In genomic region chr16:71916397-71916920, GRCh38 we compare ENCODE assay signal across 17 cellular contexts. TPM values are rescaled to one million over a fixed set of nuclear protein-coding genes. Genes with fewer than 3 reads are reported as not detected.
A peak's percentile ranks its signal among the peaks of the same experiment; 100 is the strongest.
DNase-seq lines count a peak whose midpoint lies in the region; ATAC-seq, FAIRE-seq and TF ChIP-seq lines count a peak whose summit lies in the region.
"Had no signal": no experiment of that assay in that cellular context is flagged by ENCODE, and none has a peak within 500 bp of the region (broad histone marks: within the 10 kb centered on the region; RNA-seq: fewer than 3 reads in every experiment).

No MANE protein-coding gene starts in this region.

- no peak for TF ChIP-seq POLR2A in HepG2 (IDR thresholded peaks at IDR 0.05; ENCODE audit: insufficient read depth in 1 of 2, low read depth in 2 of 2, low read length in 2 of 2)
- TF ChIP-seq POLR2A in right lobe of liver (IDR thresholded peaks at IDR 0.05), result no peak
- TF ChIP-seq POLR2A in breast epithelium (IDR thresholded peaks at IDR 0.05), result no peak

- no peak for DNase-seq in HepG2 (ENCODE audit: low spot score)
- DNase-seq in right lobe of liver, result no peak
- peak; percentile 53 for DNase-seq in brain microvascular endothelial cell
- DNase-seq in midbrain (lab: John Stamatoyannopoulos, UW), result peak; percentile 21
- no peak for DNase-seq in breast epithelium (ENCODE audit: low spot score in 2 of 2)
- DNase-seq in stimulated activated naive CD4-positive, alpha-beta T cell treated with Interleukin-2 at 50 U/mL for 16 hours (lab: John Stamatoyannopoulos, UW), result no peak
- DNase-seq: activated naive CD4-positive, alpha-beta T cell; effector memory CD4-positive, alpha-beta T cell; NCI-H1105 treated with DMSO at 0.1 percent for 48 hours; NCI-H2171 treated with DMSO at 0.1 percent for 48 hours; WERI-Rb-1 had no signal

- no peak overlapping the region for H3K27ac ChIP-seq in HepG2 (ENCODE audit: extremely low read length, insufficient read depth, low read length)
- H3K27ac ChIP-seq in right lobe of liver, result no peak overlapping the region
- no peak overlapping the region for H3K27ac ChIP-seq in brain microvascular endothelial cell
- peak overlapping the region; percentile 65 for H3K27ac ChIP-seq in subcutaneous abdominal adipose tissue (ENCODE audit: low read depth, low read length)
- H3K27ac ChIP-seq in breast epithelium, result peak overlapping the region in 1 of 2 donors; percentile 4
- H3K27ac ChIP-seq: WERI-Rb-1 had no signal

- H3K27me3 ChIP-seq in HepG2 (ENCODE audit: control insufficient read depth in 1 of 2, insufficient read depth in 2 of 2, low read length in 2 of 2) (no peaks in the 10 kb centered on the region), right lobe of liver (no peaks in the 10 kb centered on the region), brain microvascular endothelial cell (replicated peaks) (no peaks in the 10 kb centered on the region), subcutaneous abdominal adipose tissue (ENCODE audit: control insufficient read depth in 5 of 5, insufficient read depth in 4 of 5, low read length in 5 of 5) (no peaks in the 10 kb centered on the region), breast epithelium (no peaks in the 10 kb centered on the region)

- TF ChIP-seq CTCF in HepG2 (CRISPR knock-in tag; IDR thresholded peaks at IDR 0.05), result no peak
- no peak for TF ChIP-seq CTCF in right lobe of liver (IDR thresholded peaks at IDR 0.05)
- TF ChIP-seq CTCF in brain microvascular endothelial cell (IDR thresholded peaks at IDR 0.05; ENCODE audit: low read depth, low read length, missing control alignments), result no peak
- no peak for TF ChIP-seq CTCF in breast epithelium (IDR thresholded peaks at IDR 0.05)

- ATAC-seq in HepG2 (no peak), right lobe of liver (no peak), GM19463 (IDR thresholded peaks at IDR 0.05; ENCODE audit: unreplicated experiment) (no peak)
- ATAC-seq: K562 had no signal

- intact Hi-C loops in HepG2 (cut with micrococcal nuclease; ENCODE audit: unreplicated experiment), result no loop called here
- intact Hi-C loops in right lobe of liver (cut with DNase I), result no loop called here
- intact Hi-C loops in breast epithelium (cut with DNase I; ENCODE audit: low total_unique reads), result no loop called here

- peaks cover 78% of the 10 kb centered on the region for H4K20me1 ChIP-seq in HepG2 (ENCODE audit: insufficient read depth, low read length)

- H3K79me2 ChIP-seq in HepG2 (ENCODE audit: insufficient read depth, low read length), result peaks cover 94% of the 10 kb centered on the region

- POLR2A ChIA-PET in HepG2 (lab: Yijun Ruan, JAX), result interaction anchor here (1.9 kb wide), 1 partner anchor 15 kb away, joined by 5 read pairs; no protein-coding TSS in a partner anchor

- no peak overlapping the region for H2AFZ ChIP-seq in HepG2 (ENCODE audit: low read length)

- H3K4me1 ChIP-seq in HepG2 (ENCODE audit: insufficient read depth, low read length), result peaks cover 46% of the 10 kb centered on the region
- peaks cover 0 to 36% (median 4%) of the 10 kb centered on the region in 4 donors for H3K4me1 ChIP-seq in right lobe of liver
- peaks cover 1 to 65% (median 62%) of the 10 kb centered on the region in 5 donors for H3K4me1 ChIP-seq in subcutaneous abdominal adipose tissue (ENCODE audit: control insufficient read depth in 5 of 5, insufficient read depth in 5 of 5, low read length in 5 of 5)
- no peaks in the 10 kb centered on the region for H3K4me1 ChIP-seq in breast epithelium

- TF ChIP-seq RAD21 in HepG2 (CRISPR knock-in tag; IDR thresholded peaks at IDR 0.05), result no peak

- H3K4me3 ChIP-seq in HepG2 (replicated peaks in 1 of 3; ENCODE audit: insufficient read depth in 1 of 3, low read depth in 2 of 3, low read length in 3 of 3) (no peak overlapping the region), right lobe of liver (no peak overlapping the region), brain microvascular endothelial cell (ENCODE audit: low read depth, low read length) (no peak overlapping the region), subcutaneous abdominal adipose tissue (ENCODE audit: low read depth in 1 of 5, low read length in 5 of 5) (peak overlapping the region in 3 of 5 donors; percentile 11 to 22 (median 22)), breast epithelium (no peak overlapping the region)
- H3K4me3 ChIP-seq: K562, lung had no signal

- WGBS in HepG2 (ENCODE audit: low lambda C conversion rate), result 97% methylated on average over 11 of the region's 11 CpGs
- 71% methylated on average over 6 of the region's 11 CpGs for WGBS in right lobe of liver (ENCODE audit: insufficient coverage, low coverage, low lambda C conversion rate, missing lambda C conversion rate)

- peaks cover 27 to 55% of the 10 kb centered on the region in 2 experiments for H3K36me3 ChIP-seq in HepG2 (replicated peaks in 1 of 2; ENCODE audit: control insufficient read depth in 1 of 2, insufficient read depth in 2 of 2, low read length in 2 of 2)
- peaks cover 10 to 49% (median 22%) of the 10 kb centered on the region in 4 donors for H3K36me3 ChIP-seq in right lobe of liver
- H3K36me3 ChIP-seq in brain microvascular endothelial cell (replicated peaks), result peaks cover 31% of the 10 kb centered on the region
- H3K36me3 ChIP-seq in subcutaneous abdominal adipose tissue (ENCODE audit: control insufficient read depth in 5 of 5, insufficient read depth in 5 of 5, low read length in 5 of 5), result peaks cover 4 to 39% (median 30%) of the 10 kb centered on the region in 5 donors
- no peaks in the 10 kb centered on the region for H3K36me3 ChIP-seq in breast epithelium

- H3K4me2 ChIP-seq in HepG2 (ENCODE audit: low read depth, low read length), result no peak overlapping the region

- in situ Hi-C loops in HepG2 (cut with HindIII; ENCODE audit: extremely low pct_ligation_motif_present, low pct_unique_long_range_greater_than_20kb) (no loop called here), brain microvascular endothelial cell (cut with HindIII; ENCODE audit: low pct_ligation_motif_present, low sequenced_read_pairs) (no loop called here)

- H3K9ac ChIP-seq in HepG2 (ENCODE audit: insufficient read depth, low read depth, low read length), result no peak overlapping the region
- no peak overlapping the region for H3K9ac ChIP-seq in subcutaneous abdominal adipose tissue (ENCODE audit: low read length in 5 of 5)

- no peaks in the 10 kb centered on the region for H3K9me3 ChIP-seq in HepG2 (ENCODE audit: low read length)
- H3K9me3 ChIP-seq in right lobe of liver, result no peaks in the 10 kb centered on the region
- peaks cover 0 to 4% (median 0%) of the 10 kb centered on the region in 5 donors for H3K9me3 ChIP-seq in subcutaneous abdominal adipose tissue (ENCODE audit: control insufficient read depth in 5 of 5, low read length in 5 of 5)
- H3K9me3 ChIP-seq in breast epithelium, result no peaks in the 10 kb centered on the region

- BruUV-seq in HepG2 (replicated peaks; lab: Mats Ljungman, UMichigan), result no TSS peak

- CTCF ChIA-PET in HepG2 (lab: Yijun Ruan, JAX; ENCODE audit: low intra/inter-chr PET ratio, low total read pairs), result no interaction called here

- no peak for TF ChIP-seq EP300 in HepG2 (IDR thresholded peaks at IDR 0.05; ENCODE audit: low read depth in 2 of 2, low read length in 2 of 2)
- TF ChIP-seq EP300 in HepG2 (CRISPR knock-in tag; IDR thresholded peaks at IDR 0.05; ENCODE audit: borderline replicate concordance), result no peak

- no peak for FAIRE-seq in HepG2 (lab: Jason Lieb, UNC)
- FAIRE-seq: frontal cortex, G401.6, K562 had no signal

RNA-seq across cellular contexts. Expression of gene IST1, which starts 21.1 kb away (rescaled TPM):
- 346 and 497 TPM in 2 replicates for total RNA-seq in HepG2 (2016; rRNA removed; fragmentation: Illumina TruSeq; extraction: Trizol)
- 49.2 and 50.3 TPM in 2 replicates for total RNA-seq in HepG2 (2016; cell fraction: cytosol; rRNA removed; fragmentation: Illumina TruSeq; extraction: Trizol; ENCODE audit: low read depth)
- 344 and 478 TPM in 2 replicates for total RNA-seq in HepG2 (2016; cell fraction: insoluble cytoplasmic fraction; rRNA removed; fragmentation: Illumina TruSeq; extraction: Trizol)
- total RNA-seq in HepG2 (2016; cell fraction: membrane; rRNA removed; fragmentation: Illumina TruSeq; extraction: Trizol), result 98.2 and 110 TPM in 2 replicates
- 217 and 218 TPM in 2 replicates for total RNA-seq in HepG2 (2016; cell fraction: nucleus; rRNA removed; fragmentation: Illumina TruSeq; extraction: Trizol)
- 402 and 415 TPM in 2 replicates for polyA plus RNA-seq in HepG2 (2011; rRNA removed)
- polyA plus RNA-seq in HepG2 (2011; cell fraction: cytosol; rRNA removed), result 246 and 321 TPM in 2 replicates
- polyA plus RNA-seq in HepG2 (2011; cell fraction: nucleus; rRNA removed), result 386 and 449 TPM in 2 replicates
- 250 and 252 TPM in 2 replicates for polyA plus RNA-seq in HepG2 (2012)
- polyA plus RNA-seq in HepG2 (2016; cell fraction: cytosol; fragmentation: Illumina TruSeq; extraction: Trizol; ENCODE audit: low read depth), result 15.5 and 16.2 TPM in 2 replicates
- polyA plus RNA-seq in HepG2 (2016; cell fraction: insoluble cytoplasmic fraction; fragmentation: Illumina TruSeq; extraction: Trizol; ENCODE audit: low read depth), result 427 and 428 TPM in 2 replicates
- polyA plus RNA-seq in HepG2 (2016; cell fraction: membrane; fragmentation: Illumina TruSeq; extraction: Trizol; ENCODE audit: low read depth), result 40.8 and 43.5 TPM in 2 replicates
- polyA plus RNA-seq in HepG2 (2016; cell fraction: nucleus; fragmentation: Illumina TruSeq; extraction: Trizol; ENCODE audit: insufficient read depth, low read depth), result 440 and 473 TPM in 2 replicates
- polyA minus RNA-seq in HepG2 (2011; rRNA and poly(A)+ RNA removed; ENCODE audit: low replicate concordance), result 132 and 270 TPM in 2 replicates
- 125 and 139 TPM in 2 replicates for polyA minus RNA-seq in HepG2 (2011; cell fraction: cytosol; rRNA and poly(A)+ RNA removed)
- polyA minus RNA-seq in HepG2 (2011; cell fraction: nucleus; rRNA and poly(A)+ RNA removed), result 242 and 297 TPM in 2 replicates
- 10 to 100 TPM; 44.7 to 73.4 (median 65.5) TPM for total RNA-seq in right lobe of liver
- 100 to 1,000 TPM; 217 to 303 (median 253) TPM for total RNA-seq in breast epithelium

RNA-seq across cellular contexts. Expression of gene ZNF821, which starts 32.5 kb away (rescaled TPM):
- total RNA-seq in HepG2 (2016; rRNA removed; fragmentation: Illumina TruSeq; extraction: Trizol) (6.0 and 7.0 TPM in 2 replicates), right lobe of liver (1 to 10 TPM; 1.3 to 3.8 (median 1.7) TPM), breast epithelium (10 to 100 TPM in 1 of 3 donors, 1 to 10 TPM in 2; 3.7 to 11.1 (median 9.8) TPM)
- total RNA-seq in HepG2 (2016; cell fraction: cytosol; rRNA removed; fragmentation: Illumina TruSeq; extraction: Trizol; ENCODE audit: low read depth), result 4.9 and 5.9 TPM in 2 replicates
- 6.5 and 7.8 TPM in 2 replicates for total RNA-seq in HepG2 (2016; cell fraction: insoluble cytoplasmic fraction; rRNA removed; fragmentation: Illumina TruSeq; extraction: Trizol)
- 9.7 and 9.9 TPM in 2 replicates for total RNA-seq in HepG2 (2016; cell fraction: membrane; rRNA removed; fragmentation: Illumina TruSeq; extraction: Trizol)
- 5.0 and 7.0 TPM in 2 replicates for total RNA-seq in HepG2 (2016; cell fraction: nucleus; rRNA removed; fragmentation: Illumina TruSeq; extraction: Trizol)
- polyA plus RNA-seq in HepG2 (2011; rRNA removed), result 8.2 and 9.1 TPM in 2 replicates
- polyA plus RNA-seq in HepG2 (2011; cell fraction: cytosol; rRNA removed), result 7.8 and 7.9 TPM in 2 replicates
- polyA plus RNA-seq in HepG2 (2011; cell fraction: nucleus; rRNA removed), result 13.1 and 13.6 TPM in 2 replicates
- polyA plus RNA-seq in HepG2 (2012), result 4.8 and 7.2 TPM in 2 replicates
- 3.0 and 3.2 TPM in 2 replicates for polyA plus RNA-seq in HepG2 (2016; cell fraction: cytosol; fragmentation: Illumina TruSeq; extraction: Trizol; ENCODE audit: low read depth)
- 5.8 and 7.3 TPM in 2 replicates for polyA plus RNA-seq in HepG2 (2016; cell fraction: insoluble cytoplasmic fraction; fragmentation: Illumina TruSeq; extraction: Trizol; ENCODE audit: low read depth)
- 4.2 and 6.2 TPM in 2 replicates for polyA plus RNA-seq in HepG2 (2016; cell fraction: membrane; fragmentation: Illumina TruSeq; extraction: Trizol; ENCODE audit: low read depth)
- polyA plus RNA-seq in HepG2 (2016; cell fraction: nucleus; fragmentation: Illumina TruSeq; extraction: Trizol; ENCODE audit: insufficient read depth, low read depth), result 7.5 and 8.7 TPM in 2 replicates
- polyA minus RNA-seq in HepG2 (2011; rRNA and poly(A)+ RNA removed; ENCODE audit: low replicate concordance), result 4.7 and 11.8 TPM in 2 replicates
- polyA minus RNA-seq in HepG2 (2011; cell fraction: cytosol; rRNA and poly(A)+ RNA removed), result 5.3 and 5.9 TPM in 2 replicates
- 9.3 and 11.5 TPM in 2 replicates for polyA minus RNA-seq in HepG2 (2011; cell fraction: nucleus; rRNA and poly(A)+ RNA removed)

Comparison
In these comparisons a context has a peak if more than half of its experiments do, and no peak if none do; other contexts are left out.
1. DNase-seq: peak in brain microvascular endothelial cell (single experiment) and midbrain (single experiment); none in HepG2 (single experiment), right lobe of liver (0 of 3), breast epithelium (0 of 2) and stimulated activated naive CD4-positive, alpha-beta T cell treated with Interleukin-2 at 50 U/mL for 16 hours (single experiment).
2. H3K4me3 ChIP-seq: peak in subcutaneous abdominal adipose tissue (3 of 5); none in HepG2 (0 of 3), right lobe of liver (0 of 3), brain microvascular endothelial cell (single experiment) and breast epithelium (0 of 3).